12 cellular contexts compared by ENCODE assay signal in genomic region chr12:57516617-57517153, GRCh38. TPM values are rescaled to one million over a fixed set of nuclear protein-coding genes. Genes with fewer than 3 reads are reported as not detected.
DNase-seq lines count a peak whose midpoint lies in the region; ATAC-seq and TF ChIP-seq lines count a peak whose summit lies in the region.
"Had no signal": no experiment of that assay in that cellular context is flagged by ENCODE, and none has a peak within 500 bp of the region (broad histone marks: within the 10 kb centered on the region; RNA-seq: fewer than 3 reads in every experiment).

No MANE protein-coding gene starts in this region.

- peaks cover 57% of the 10 kb centered on the region for H3K4me1 Mint-ChIP-seq in activated T-helper 1 cell treated with anti-CD3 and anti-CD28 coated beads, Interleukin-12 subunit alpha, Interleukin-12 subunit beta, Interleukin-2, Interleukin-4 antibody, amounts not matched to agents 30 ng/mL and 10 ng/mL and 1 ng/mL, durations not matched to agents 14 hours and 24 hours and 36 hours (ENCODE audit: low read depth)

- H3K4me3 ChIP-seq in heart right ventricle, result no peak overlapping the region
- H3K4me3 ChIP-seq in left lung, result no peak overlapping the region
- H3K4me3 ChIP-seq in tibial artery, result no peak overlapping the region
- H3K4me3 ChIP-seq: uterus had no signal

- no peaks in the 10 kb centered on the region for H3K9me3 Mint-ChIP-seq in activated T-helper 1 cell treated with anti-CD3 and anti-CD28 coated beads, Interleukin-12 subunit alpha, Interleukin-12 subunit beta, Interleukin-2, Interleukin-4 antibody, amounts not matched to agents 30 ng/mL and 10 ng/mL and 1 ng/mL, durations not matched to agents 14 hours and 24 hours and 36 hours

- no peak for ATAC-seq in heart right ventricle
- ATAC-seq in left ventricle myocardium superior, result no peak
- no peak for ATAC-seq in left lung
- ATAC-seq in GM19395 (IDR thresholded peaks at IDR 0.05; ENCODE audit: unreplicated experiment), result no peak
- no peak for ATAC-seq in activated CD4-positive, CD25-positive, alpha-beta regulatory T cell treated with anti-CD3 and anti-CD28 coated beads, Interleukin-2, amount 50 U/mL, for 24 hours
- no peak for ATAC-seq in GM18870 (IDR thresholded peaks at IDR 0.05; ENCODE audit: unreplicated experiment)

- no peak overlapping the region for H3K4me3 Mint-ChIP-seq in activated T-helper 1 cell treated with anti-CD3 and anti-CD28 coated beads, Interleukin-12 subunit alpha, Interleukin-12 subunit beta, Interleukin-2, Interleukin-4 antibody, amounts not matched to agents 30 ng/mL and 10 ng/mL and 1 ng/mL, durations not matched to agents 14 hours and 24 hours and 36 hours

- no peak for TF ChIP-seq CTCF in heart right ventricle (IDR thresholded peaks at IDR 0.05)
- TF ChIP-seq CTCF in left lung (IDR thresholded peaks at IDR 0.05), result no peak
- TF ChIP-seq CTCF in tibial artery (IDR thresholded peaks at IDR 0.05), result no peak

- H3K9me3 ChIP-seq in heart right ventricle (no peaks in the 10 kb centered on the region), left lung (no peaks in the 10 kb centered on the region), tibial artery (no peaks in the 10 kb centered on the region)
- H3K9me3 ChIP-seq: uterus had no signal

- peak overlapping the region in 8 of 10 donors; percentile 56 to 100 (median 99) for H3K27ac ChIP-seq in heart right ventricle
- peak overlapping the region; percentile 26 to 28 for H3K27ac ChIP-seq in left lung
- peak overlapping the region; percentile 92 to 100 for H3K27ac ChIP-seq in tibial artery

- H3K27me3 Mint-ChIP-seq in activated T-helper 1 cell treated with anti-CD3 and anti-CD28 coated beads, Interleukin-12 subunit alpha, Interleukin-12 subunit beta, Interleukin-2, Interleukin-4 antibody, amounts not matched to agents 30 ng/mL and 10 ng/mL and 1 ng/mL, durations not matched to agents 14 hours and 24 hours and 36 hours (ENCODE audit: insufficient read depth), result no peaks in the 10 kb centered on the region

- intact Hi-C loops in heart right ventricle (cut with DNase I) (loop anchor here in 1 of 10 donors (5.0 kb wide), 1 partner anchor 229 kb away; no protein-coding TSS in a partner anchor), left ventricle myocardium superior (cut with micrococcal nuclease) (no loop called here), left lung (cut with DNase I) (no loop called here), tibial artery (cut with DNase I; ENCODE audit: low total_unique reads) (no loop called here)
- intact Hi-C loops in activated T-helper 1 cell treated with anti-CD3 and anti-CD28 coated beads, Interleukin-12 subunit alpha, Interleukin-12 subunit beta, Interleukin-2, Interleukin-4 antibody, amounts not matched to agents 30 ng/mL and 10 ng/mL and 1 ng/mL, durations not matched to agents 14 hours and 24 hours and 36 hours (cut with micrococcal nuclease), result no loop called here

- H3K27me3 ChIP-seq in heart right ventricle (no peaks in the 10 kb centered on the region), left lung (no peaks in the 10 kb centered on the region), tibial artery (no peaks in the 10 kb centered on the region)
- H3K27me3 ChIP-seq: uterus had no signal

- H3K4me1 ChIP-seq in heart right ventricle, result peaks cover 14 to 62% (median 45%) of the 10 kb centered on the region in 9 donors
- peaks cover 26 to 45% of the 10 kb centered on the region in 2 donors for H3K4me1 ChIP-seq in left lung
- H3K4me1 ChIP-seq in tibial artery, result peaks cover 4 to 39% (median 35%) of the 10 kb centered on the region in 4 donors

- H3K36me3 ChIP-seq in heart right ventricle, result peaks cover 0 to 70% (median 58%) of the 10 kb centered on the region in 9 donors
- H3K36me3 ChIP-seq in left lung, result peaks cover 0 to 71% of the 10 kb centered on the region in 2 donors
- H3K36me3 ChIP-seq in tibial artery, result peaks cover 47 to 63% (median 59%) of the 10 kb centered on the region in 3 donors
- H3K36me3 ChIP-seq: uterus had no signal

- peaks cover 66% of the 10 kb centered on the region for H3K36me3 Mint-ChIP-seq in activated T-helper 1 cell treated with anti-CD3 and anti-CD28 coated beads, Interleukin-12 subunit alpha, Interleukin-12 subunit beta, Interleukin-2, Interleukin-4 antibody, amounts not matched to agents 30 ng/mL and 10 ng/mL and 1 ng/mL, durations not matched to agents 14 hours and 24 hours and 36 hours (ENCODE audit: low read depth)

- DNase-seq in heart right ventricle (no peak), left ventricle myocardium superior (no peak), left lung (no peak), tibial artery (no peak)
- DNase-seq in activated T-helper 1 cell treated with anti-CD3 and anti-CD28 coated beads, Interleukin-12 subunit alpha, Interleukin-12 subunit beta, Interleukin-2, Interleukin-4 antibody, amounts not matched to agents 30 ng/mL and 10 ng/mL and 1 ng/mL, durations not matched to agents 14 hours and 24 hours and 36 hours (ENCODE audit: low spot score), result no peak
- DNase-seq: C1 segment of cervical spinal cord; NCI-H1105; NK-92 treated with Interleukin-12 subunit alpha and Interleukin-12 subunit beta, amount 100 ng/mL, for 24 hours; uterus had no signal

- WGBS in heart right ventricle, 2 donors, result 81 to 86% methylated on average over 11 of the region's 11 CpGs

- H3K27ac Mint-ChIP-seq in activated T-helper 1 cell treated with anti-CD3 and anti-CD28 coated beads, Interleukin-12 subunit alpha, Interleukin-12 subunit beta, Interleukin-2, Interleukin-4 antibody, amounts not matched to agents 30 ng/mL and 10 ng/mL and 1 ng/mL, durations not matched to agents 14 hours and 24 hours and 36 hours, result peak overlapping the region; percentile 67

RNA-seq across cellular contexts. Expression of gene DDIT3, which starts 3.6 kb away (rescaled TPM):
- total RNA-seq in heart right ventricle (10 to 100 TPM; 11.2 to 34.1 (median 22.0) TPM), left ventricle myocardium superior (22.2 TPM), left lung (10 to 100 TPM; 18.3 to 27.2 TPM)
- polyA plus RNA-seq in heart right ventricle, result 100 to 1,000 TPM in 1 of 2 donors, 10 to 100 TPM in 1; 65.2 to 106 TPM
- total RNA-seq in activated T-helper 1 cell treated with anti-CD3 and anti-CD28 coated beads, Interleukin-12 subunit alpha, Interleukin-12 subunit beta, Interleukin-2, Interleukin-4 antibody, amounts not matched to agents 30 ng/mL and 10 ng/mL and 1 ng/mL, durations not matched to agents 14 hours and 24 hours and 36 hours, result 17.8 and 18.1 TPM in 2 replicates

RNA-seq across cellular contexts. Expression of gene MBD6, which starts 5.9 kb away (rescaled TPM):
- 10 to 100 TPM; 22.8 to 46.9 (median 33.5) TPM for total RNA-seq in heart right ventricle
- polyA plus RNA-seq in heart right ventricle, result 10 to 100 TPM in 1 of 2 donors, 1 to 10 TPM in 1; 8.8 to 35.4 TPM
- total RNA-seq in left ventricle myocardium superior, result 35.2 TPM
- 63.3 and 66.8 TPM in 2 replicates for total RNA-seq in activated T-helper 1 cell treated with anti-CD3 and anti-CD28 coated beads, Interleukin-12 subunit alpha, Interleukin-12 subunit beta, Interleukin-2, Interleukin-4 antibody, amounts not matched to agents 30 ng/mL and 10 ng/mL and 1 ng/mL, durations not matched to agents 14 hours and 24 hours and 36 hours
- 100 to 1,000 TPM in 1 of 2 donors, 10 to 100 TPM in 1; 69.1 to 111 TPM for total RNA-seq in left lung

RNA-seq across cellular contexts. Expression of gene MARS1, which starts 28.8 kb away (rescaled TPM):
- 100 to 1,000 TPM in 1 of 10 donors, 10 to 100 TPM in 9; 56.7 to 105 (median 72.5) TPM for total RNA-seq in heart right ventricle
- polyA plus RNA-seq in heart right ventricle, result 100 to 1,000 TPM in 1 of 2 donors, 10 to 100 TPM in 1; 94.7 to 108 TPM
- 72.7 TPM for total RNA-seq in left ventricle myocardium superior
- 283 and 318 TPM in 2 replicates for total RNA-seq in activated T-helper 1 cell treated with anti-CD3 and anti-CD28 coated beads, Interleukin-12 subunit alpha, Interleukin-12 subunit beta, Interleukin-2, Interleukin-4 antibody, amounts not matched to agents 30 ng/mL and 10 ng/mL and 1 ng/mL, durations not matched to agents 14 hours and 24 hours and 36 hours
- total RNA-seq in left lung, result 100 to 1,000 TPM; 113 to 168 TPM

RNA-seq across cellular contexts. Expression of gene DCTN2, which starts 30.3 kb away (rescaled TPM):
- total RNA-seq in heart right ventricle (100 to 1,000 TPM in 5 of 10 donors, 10 to 100 TPM in 5; 82.9 to 116 (median 101) TPM), left ventricle myocardium superior (89.2 TPM), left lung (100 to 1,000 TPM; 104 to 111 TPM)
- 100 to 1,000 TPM in 1 of 2 donors, 10 to 100 TPM in 1; 45.9 to 174 TPM for polyA plus RNA-seq in heart right ventricle
- 78.6 and 83.5 TPM in 2 replicates for total RNA-seq in activated T-helper 1 cell treated with anti-CD3 and anti-CD28 coated beads, Interleukin-12 subunit alpha, Interleukin-12 subunit beta, Interleukin-2, Interleukin-4 antibody, amounts not matched to agents 30 ng/mL and 10 ng/mL and 1 ng/mL, durations not matched to agents 14 hours and 24 hours and 36 hours

RNA-seq across cellular contexts. Expression of gene KIF5A, which starts 33.2 kb away (rescaled TPM):
- under 1 TPM in 5 of 10 donors, not detected in 5; 0.05 to 0.29 (median 0.07) TPM for total RNA-seq in heart right ventricle
- under 1 TPM; 0.06 to 0.07 TPM for polyA plus RNA-seq in heart right ventricle
- 0.12 TPM for total RNA-seq in left ventricle myocardium superior
- 2.4 TPM in 2 replicates for total RNA-seq in activated T-helper 1 cell treated with anti-CD3 and anti-CD28 coated beads, Interleukin-12 subunit alpha, Interleukin-12 subunit beta, Interleukin-2, Interleukin-4 antibody, amounts not matched to agents 30 ng/mL and 10 ng/mL and 1 ng/mL, durations not matched to agents 14 hours and 24 hours and 36 hours
- under 1 TPM; 0.38 to 0.50 TPM for total RNA-seq in left lung

Comparison
In these comparisons a context has a peak if more than half of its experiments do, and no peak if none do; other contexts are left out.
1. H3K27ac ChIP-seq: peak in every context shown above with its lines; median percentile 99 in heart right ventricle; 96 in tibial artery; 27 in left lung.